ENCODE assay signal across 31 cellular contexts in genomic region chr6:46635462-46635861, GRCh38. TPM values are rescaled to one million over a fixed set of nuclear protein-coding genes. Genes with fewer than 3 reads are reported as not detected.
"Had no signal": no experiment of that assay in that cellular context is flagged by ENCODE, and none has a peak within 500 bp of the region (broad histone marks: within the 10 kb centered on the region; RNA-seq: fewer than 3 reads in every experiment).

No MANE protein-coding gene starts in this region.

- H3K36me3 ChIP-seq: ascending aorta, brain microvascular endothelial cell, esophagus muscularis mucosa, gastroesophageal sphincter had no signal

- H3K9me3 Mint-ChIP-seq: activated CD4-positive, alpha-beta memory T cell treated with anti-CD3 and anti-CD28 coated beads for 36 hours; activated CD4-positive, alpha-beta T cell treated with anti-CD3 and anti-CD28 coated beads, Interleukin-2, amount 10 ng/mL, durations not matched to agents 24 days and 14 days; activated naive CD4-positive, alpha-beta T cell treated with anti-CD3 and anti-CD28 coated beads for 36 hours; activated naive CD4-positive, alpha-beta T cell treated with anti-CD3 and anti-CD28 coated beads, Interleukin-2, amount 50 U/mL, for 24 hours; activated naive CD8-positive, alpha-beta T cell treated with anti-CD3 and anti-CD28 coated beads, Interleukin-2, amount 10 ng/mL, durations not matched to agents 7 days and 5 days; activated T-helper 1 cell treated with anti-CD3 and anti-CD28 coated beads, Interleukin-12 subunit alpha, Interleukin-12 subunit beta, Interleukin-2, Interleukin-4 antibody, amounts not matched to agents 30 ng/mL and 10 ng/mL and 1 ng/mL, durations not matched to agents 14 hours and 24 hours and 36 hours; activated T-helper 2 cell treated with anti-CD3 and anti-CD28 coated beads, Interferon-gamma antibody, Interleukin-2, Interleukin-4, amounts not matched to agents 10 μg/mL and 5 μg/mL and 100 μg/mL, durations not matched to agents 14 hours and 24 hours and 36 hours; central memory CD8-positive, alpha-beta T cell; dendritic cell treated with granulocyte-macrophage colony-stimulating factor and Interleukin-4, amounts not matched to agents 40 ng/mL and 50 ng/mL, for 4 days had no signal

- H3K4me3 Mint-ChIP-seq: activated CD4-positive, alpha-beta memory T cell treated with anti-CD3 and anti-CD28 coated beads for 36 hours; activated CD4-positive, alpha-beta T cell treated with anti-CD3 and anti-CD28 coated beads for 36 hours; activated CD4-positive, alpha-beta T cell treated with anti-CD3 and anti-CD28 coated beads, Interleukin-2, amount 10 ng/mL, durations not matched to agents 24 days and 14 days; activated CD8-positive, alpha-beta memory T cell treated with anti-CD3 and anti-CD28 coated beads, Interleukin-2, amount 10 ng/mL, durations not matched to agents 7 days and 5 days; activated CD8-positive, alpha-beta T cell treated with anti-CD3 and anti-CD28 coated beads, Interleukin-2, amount 10 ng/mL, durations not matched to agents 7 days and 5 days; activated naive CD4-positive, alpha-beta T cell treated with anti-CD3 and anti-CD28 coated beads for 36 hours; activated naive CD4-positive, alpha-beta T cell treated with anti-CD3 and anti-CD28 coated beads, Interleukin-2, amount 50 U/mL, for 24 hours; activated naive CD8-positive, alpha-beta T cell treated with anti-CD3 and anti-CD28 coated beads, Interleukin-2, amount 10 ng/mL, durations not matched to agents 7 days and 5 days; activated T-helper 1 cell treated with anti-CD3 and anti-CD28 coated beads, Interleukin-12 subunit alpha, Interleukin-12 subunit beta, Interleukin-2, Interleukin-4 antibody, amounts not matched to agents 30 ng/mL and 10 ng/mL and 1 ng/mL, durations not matched to agents 14 hours and 24 hours and 36 hours; central memory CD8-positive, alpha-beta T cell; dendritic cell treated with granulocyte-macrophage colony-stimulating factor and Interleukin-4, amounts not matched to agents 40 ng/mL and 50 ng/mL, for 4 days had no signal

- H3K27ac Mint-ChIP-seq: activated CD4-positive, alpha-beta memory T cell treated with anti-CD3 and anti-CD28 coated beads for 36 hours; activated CD4-positive, alpha-beta T cell treated with anti-CD3 and anti-CD28 coated beads for 36 hours; activated CD4-positive, alpha-beta T cell treated with anti-CD3 and anti-CD28 coated beads, Interleukin-2, amount 10 ng/mL, durations not matched to agents 24 days and 14 days; activated CD8-positive, alpha-beta memory T cell treated with anti-CD3 and anti-CD28 coated beads, Interleukin-2, amount 10 ng/mL, durations not matched to agents 7 days and 5 days; activated CD8-positive, alpha-beta T cell treated with anti-CD3 and anti-CD28 coated beads, Interleukin-2, amount 10 ng/mL, durations not matched to agents 7 days and 5 days; activated naive CD4-positive, alpha-beta T cell treated with anti-CD3 and anti-CD28 coated beads for 36 hours; activated naive CD4-positive, alpha-beta T cell treated with anti-CD3 and anti-CD28 coated beads, Interleukin-2, amount 50 U/mL, for 24 hours; activated naive CD8-positive, alpha-beta T cell treated with anti-CD3 and anti-CD28 coated beads, Interleukin-2, amount 10 ng/mL, durations not matched to agents 7 days and 5 days; activated T-helper 1 cell treated with anti-CD3 and anti-CD28 coated beads, Interleukin-12 subunit alpha, Interleukin-12 subunit beta, Interleukin-2, Interleukin-4 antibody, amounts not matched to agents 30 ng/mL and 10 ng/mL and 1 ng/mL, durations not matched to agents 14 hours and 24 hours and 36 hours; activated T-helper 2 cell treated with anti-CD3 and anti-CD28 coated beads, Interferon-gamma antibody, Interleukin-2, Interleukin-4, amounts not matched to agents 10 μg/mL and 5 μg/mL and 100 μg/mL, durations not matched to agents 14 hours and 24 hours and 36 hours; dendritic cell treated with granulocyte-macrophage colony-stimulating factor and Interleukin-4, amounts not matched to agents 40 ng/mL and 50 ng/mL, for 4 days had no signal

- H3K27me3 ChIP-seq: ascending aorta, brain microvascular endothelial cell, dorsolateral prefrontal cortex, esophagus muscularis mucosa, foreskin keratinocyte, gastroesophageal sphincter, heart right ventricle had no signal

- H3K27ac ChIP-seq: ascending aorta, brain microvascular endothelial cell, coronary artery, dorsolateral prefrontal cortex, esophagus muscularis mucosa, foreskin keratinocyte, gastroesophageal sphincter, heart right ventricle had no signal

- H3K4me1 Mint-ChIP-seq: activated CD4-positive, alpha-beta T cell treated with anti-CD3 and anti-CD28 coated beads for 36 hours; activated CD4-positive, alpha-beta T cell treated with anti-CD3 and anti-CD28 coated beads, Interleukin-2, amount 10 ng/mL, durations not matched to agents 24 days and 14 days; activated CD8-positive, alpha-beta memory T cell treated with anti-CD3 and anti-CD28 coated beads, Interleukin-2, amount 10 ng/mL, durations not matched to agents 7 days and 5 days; activated naive CD4-positive, alpha-beta T cell treated with anti-CD3 and anti-CD28 coated beads, Interleukin-2, amount 50 U/mL, for 24 hours; activated naive CD8-positive, alpha-beta T cell treated with anti-CD3 and anti-CD28 coated beads, Interleukin-2, amount 10 ng/mL, durations not matched to agents 7 days and 5 days; central memory CD8-positive, alpha-beta T cell had no signal

- ATAC-seq: activated CD4-positive, alpha-beta T cell treated with anti-CD3 and anti-CD28 coated beads for 36 hours; activated CD8-positive, alpha-beta memory T cell treated with anti-CD3 and anti-CD28 coated beads, Interleukin-2, amount 10 ng/mL, durations not matched to agents 7 days and 5 days; activated CD8-positive, alpha-beta T cell treated with anti-CD3 and anti-CD28 coated beads, Interleukin-2, amount 10 ng/mL, durations not matched to agents 7 days and 5 days; foreskin keratinocyte; gastroesophageal sphincter; heart right ventricle had no signal

- DNase-seq: activated CD4-positive, alpha-beta memory T cell treated with anti-CD3 and anti-CD28 coated beads for 36 hours; activated CD4-positive, alpha-beta T cell treated with anti-CD3 and anti-CD28 coated beads for 36 hours; activated CD4-positive, alpha-beta T cell treated with anti-CD3 and anti-CD28 coated beads, Interleukin-2, amount 10 ng/mL, durations not matched to agents 24 days and 14 days; activated CD4-positive, CD25-positive, alpha-beta regulatory T cell; activated CD4-positive, CD25-positive, alpha-beta regulatory T cell treated with anti-CD3 and anti-CD28 coated beads, Interleukin-2, amount 50 U/mL, for 72 hours; activated CD8-positive, alpha-beta memory T cell treated with anti-CD3 and anti-CD28 coated beads, Interleukin-2, amount 10 ng/mL, durations not matched to agents 7 days and 5 days; activated CD8-positive, alpha-beta memory T cell treated with anti-CD3 and anti-CD28 coated beads, Interleukin-2, amount 50 U/mL, for 4 hours; activated CD8-positive, alpha-beta T cell treated with anti-CD3 and anti-CD28 coated beads, Interleukin-2, amount 10 ng/mL, durations not matched to agents 7 days and 5 days; activated effector memory CD4-positive, alpha-beta T cell treated with anti-CD3 and anti-CD28 coated beads, Interleukin-2, amount 50 U/mL, for 16 hours; activated naive CD4-positive, alpha-beta T cell treated with anti-CD3 and anti-CD28 coated beads for 36 hours; activated naive CD8-positive, alpha-beta T cell treated with anti-CD3 and anti-CD28 coated beads, Interleukin-2, amount 10 ng/mL, durations not matched to agents 7 days and 5 days; activated T-cell treated with anti-CD3 and anti-CD28 coated beads, Interleukin-2, amount 50 U/mL, for 1 hour; activated T-cell treated with anti-CD3 and anti-CD28 coated beads, Interleukin-2, amount 50 U/mL, for 48 hours; brain microvascular endothelial cell; dorsolateral prefrontal cortex; effector memory CD4-positive, alpha-beta T cell; erythroblast; foreskin keratinocyte; heart right ventricle; T-helper 2 cell had no signal

- H3K9me3 ChIP-seq: ascending aorta, esophagus muscularis mucosa, gastroesophageal sphincter, heart right ventricle had no signal

- H3K4me1 ChIP-seq: ascending aorta had no signal

- H3K4me3 ChIP-seq: ascending aorta, coronary artery, dorsolateral prefrontal cortex, esophagus muscularis mucosa, gastroesophageal sphincter, heart right ventricle had no signal

- H3K36me3 Mint-ChIP-seq: activated CD4-positive, alpha-beta memory T cell treated with anti-CD3 and anti-CD28 coated beads for 36 hours; activated CD8-positive, alpha-beta memory T cell treated with anti-CD3 and anti-CD28 coated beads, Interleukin-2, amount 10 ng/mL, durations not matched to agents 7 days and 5 days; activated naive CD4-positive, alpha-beta T cell treated with anti-CD3 and anti-CD28 coated beads, Interleukin-2, amount 50 U/mL, for 24 hours; activated naive CD8-positive, alpha-beta T cell treated with anti-CD3 and anti-CD28 coated beads, Interleukin-2, amount 10 ng/mL, durations not matched to agents 7 days and 5 days had no signal

RNA-seq across cellular contexts. Expression of gene CYP39A1, which starts 17.2 kb away (rescaled TPM):
- total RNA-seq: activated CD4-positive, alpha-beta memory T cell treated with anti-CD3 and anti-CD28 coated beads for 36 hours; activated CD4-positive, alpha-beta T cell treated with anti-CD3 and anti-CD28 coated beads for 36 hours; activated CD4-positive, alpha-beta T cell treated with anti-CD3 and anti-CD28 coated beads, Interleukin-2, amount 10 ng/mL, durations not matched to agents 24 days and 14 days; activated CD8-positive, alpha-beta memory T cell treated with anti-CD3 and anti-CD28 coated beads for 36 hours; activated CD8-positive, alpha-beta memory T cell treated with anti-CD3 and anti-CD28 coated beads, Interleukin-2, amount 10 ng/mL, durations not matched to agents 7 days and 5 days; activated CD8-positive, alpha-beta T cell treated with anti-CD3 and anti-CD28 coated beads, Interleukin-2, amount 10 ng/mL, durations not matched to agents 7 days and 5 days; activated naive CD4-positive, alpha-beta T cell treated with anti-CD3 and anti-CD28 coated beads for 36 hours; activated naive CD8-positive, alpha-beta T cell treated with anti-CD3 and anti-CD28 coated beads, Interleukin-2, amount 10 ng/mL, durations not matched to agents 7 days and 5 days; activated T-helper 1 cell treated with anti-CD3 and anti-CD28 coated beads, Interleukin-12 subunit alpha, Interleukin-12 subunit beta, Interleukin-2, Interleukin-4 antibody, amounts not matched to agents 30 ng/mL and 10 ng/mL and 1 ng/mL, durations not matched to agents 14 hours and 24 hours and 36 hours; activated T-helper 2 cell treated with anti-CD3 and anti-CD28 coated beads, Interferon-gamma antibody, Interleukin-2, Interleukin-4, amounts not matched to agents 10 μg/mL and 5 μg/mL and 100 μg/mL, durations not matched to agents 14 hours and 24 hours and 36 hours; T-helper 1 cell treated with Interleukin-12 subunit alpha and Interleukin-12 subunit beta and Interleukin-4 antibody, amounts not matched to agents 30 ng/mL and 1 ng/mL, for 36 hours had no signal

RNA-seq across cellular contexts. Expression of gene SLC25A27, which starts 17.3 kb away (rescaled TPM):
- total RNA-seq: activated CD8-positive, alpha-beta T cell treated with anti-CD3 and anti-CD28 coated beads, Interleukin-2, amount 10 ng/mL, durations not matched to agents 7 days and 5 days; activated T-helper 1 cell treated with anti-CD3 and anti-CD28 coated beads, Interleukin-12 subunit alpha, Interleukin-12 subunit beta, Interleukin-2, Interleukin-4 antibody, amounts not matched to agents 30 ng/mL and 10 ng/mL and 1 ng/mL, durations not matched to agents 14 hours and 24 hours and 36 hours; T-helper 1 cell treated with Interleukin-12 subunit alpha and Interleukin-12 subunit beta and Interleukin-4 antibody, amounts not matched to agents 30 ng/mL and 1 ng/mL, for 36 hours had no signal

RNA-seq across cellular contexts. Expression of gene TDRD6, which starts 52.2 kb away (rescaled TPM):
- total RNA-seq: activated CD4-positive, alpha-beta memory T cell treated with anti-CD3 and anti-CD28 coated beads for 36 hours; activated CD4-positive, alpha-beta T cell treated with anti-CD3 and anti-CD28 coated beads for 36 hours; activated CD4-positive, alpha-beta T cell treated with anti-CD3 and anti-CD28 coated beads, Interleukin-2, amount 10 ng/mL, durations not matched to agents 24 days and 14 days; activated CD8-positive, alpha-beta memory T cell treated with anti-CD3 and anti-CD28 coated beads for 36 hours; activated CD8-positive, alpha-beta memory T cell treated with anti-CD3 and anti-CD28 coated beads, Interleukin-2, amount 10 ng/mL, durations not matched to agents 7 days and 5 days; activated CD8-positive, alpha-beta T cell treated with anti-CD3 and anti-CD28 coated beads, Interleukin-2, amount 10 ng/mL, durations not matched to agents 7 days and 5 days; activated naive CD4-positive, alpha-beta T cell treated with anti-CD3 and anti-CD28 coated beads for 36 hours; activated naive CD8-positive, alpha-beta T cell treated with anti-CD3 and anti-CD28 coated beads, Interleukin-2, amount 10 ng/mL, durations not matched to agents 7 days and 5 days; activated T-helper 1 cell treated with anti-CD3 and anti-CD28 coated beads, Interleukin-12 subunit alpha, Interleukin-12 subunit beta, Interleukin-2, Interleukin-4 antibody, amounts not matched to agents 30 ng/mL and 10 ng/mL and 1 ng/mL, durations not matched to agents 14 hours and 24 hours and 36 hours; activated T-helper 2 cell treated with anti-CD3 and anti-CD28 coated beads, Interferon-gamma antibody, Interleukin-2, Interleukin-4, amounts not matched to agents 10 μg/mL and 5 μg/mL and 100 μg/mL, durations not matched to agents 14 hours and 24 hours and 36 hours; T-helper 1 cell treated with Interleukin-12 subunit alpha and Interleukin-12 subunit beta and Interleukin-4 antibody, amounts not matched to agents 30 ng/mL and 1 ng/mL, for 36 hours had no signal
